Comparison of ENCODE assay signal across 18 cellular contexts in genomic region chr11:76510060-76511047, GRCh38.
DNase-seq lines count a peak whose midpoint lies in the region; ATAC-seq and TF ChIP-seq lines count a peak whose summit lies in the region.
"Had no signal": no experiment of that assay in that cellular context is flagged by ENCODE, and none has a peak within 500 bp of the region (broad histone marks: within the 10 kb centered on the region; RNA-seq: fewer than 3 reads in every experiment).

No MANE protein-coding gene starts in this region.

- peaks cover 12% of the 10 kb centered on the region for H3K4me1 Mint-ChIP-seq in activated naive CD4-positive, alpha-beta T cell treated with anti-CD3 and anti-CD28 coated beads, Interleukin-2, amount 50 U/mL, for 24 hours

- DNase-seq in activated naive CD4-positive, alpha-beta T cell treated with anti-CD3 and anti-CD28 coated beads, Interleukin-2, amount 50 U/mL, for 16 hours, result no peak
- DNase-seq in body of pancreas (no peak), RWPE1 (ENCODE audit: low spot score) (no peak), NCI-H345 (lab: John Stamatoyannopoulos, UW) (no peak), DMS 273 (lab: John Stamatoyannopoulos, UW; ENCODE audit: unreplicated experiment) (no peak), GM19240 (ENCODE audit: insufficient read length, low spot score) (no peak)
- DNase-seq: 8988T, aorta, heart left ventricle, KG1, NCI-H1694, NCI-H526, spleen had no signal

- no peak for TF ChIP-seq POLR2A in body of pancreas (IDR thresholded peaks at IDR 0.05)

- H3K36me3 Mint-ChIP-seq in activated naive CD4-positive, alpha-beta T cell treated with anti-CD3 and anti-CD28 coated beads, Interleukin-2, amount 50 U/mL, for 24 hours, result peaks cover 11% of the 10 kb centered on the region

- H3K27ac ChIP-seq in body of pancreas, result peak overlapping the region in 2 of 4 donors; percentile 56 to 60
- H3K27ac ChIP-seq in iPS-20b (ENCODE audit: low read length), result no peak overlapping the region
- H3K27ac ChIP-seq in RWPE1, result no peak overlapping the region
- H3K27ac ChIP-seq: heart left ventricle, neutrophil, spleen had no signal

- 56 to 64% methylated on average over 5 of the region's 5 CpGs for WGBS in body of pancreas, 2 donors

- no peak overlapping the region for H3K4me3 ChIP-seq in body of pancreas
- H3K4me3 ChIP-seq in iPS-20b (ENCODE audit: low read length), result peak overlapping the region; percentile 50; the same call in 1 of the 2 replicates
- H3K4me3 ChIP-seq: heart left ventricle, lung, spleen had no signal

- peak overlapping the region; percentile 23 for H3K27ac Mint-ChIP-seq in activated naive CD4-positive, alpha-beta T cell treated with anti-CD3 and anti-CD28 coated beads, Interleukin-2, amount 50 U/mL, for 24 hours
- H3K27ac Mint-ChIP-seq: activated T-helper 1 cell treated with anti-CD3 and anti-CD28 coated beads, Interleukin-12 subunit alpha, Interleukin-12 subunit beta, Interleukin-2, Interleukin-4 antibody, amounts not matched to agents 30 ng/mL and 10 ng/mL and 1 ng/mL, durations not matched to agents 14 hours and 24 hours and 36 hours had no signal

- no peak for TF ChIP-seq CTCF in body of pancreas (IDR thresholded peaks at IDR 0.05)
- no peak for TF ChIP-seq CTCF in RWPE1 (conservative IDR thresholded peaks at IDR 0.05; ENCODE audit: low read depth)

- H3K27me3 ChIP-seq in body of pancreas (no peaks in the 10 kb centered on the region), iPS-20b (ENCODE audit: insufficient read depth, low read length) (no peaks in the 10 kb centered on the region)
- H3K27me3 ChIP-seq: heart left ventricle, neutrophil, spleen had no signal

- CTCF ChIA-PET in RWPE1 (lab: Yijun Ruan, JAX), result interaction anchor here (0.6 kb wide), 1 partner anchor 52 kb away, joined by 3 read pairs; no protein-coding TSS in a partner anchor

- no peaks in the 10 kb centered on the region for H3K9me3 Mint-ChIP-seq in activated naive CD4-positive, alpha-beta T cell treated with anti-CD3 and anti-CD28 coated beads, Interleukin-2, amount 50 U/mL, for 24 hours
- H3K9me3 Mint-ChIP-seq: activated T-helper 1 cell treated with anti-CD3 and anti-CD28 coated beads, Interleukin-12 subunit alpha, Interleukin-12 subunit beta, Interleukin-2, Interleukin-4 antibody, amounts not matched to agents 30 ng/mL and 10 ng/mL and 1 ng/mL, durations not matched to agents 14 hours and 24 hours and 36 hours had no signal

- POLR2A ChIA-PET in RWPE1 (lab: Yijun Ruan, JAX; ENCODE audit: low non-redundant PET), result no interaction called here

- H3K4me3 Mint-ChIP-seq in activated naive CD4-positive, alpha-beta T cell treated with anti-CD3 and anti-CD28 coated beads, Interleukin-2, amount 50 U/mL, for 24 hours, result no peak overlapping the region
- H3K4me3 Mint-ChIP-seq: activated T-helper 1 cell treated with anti-CD3 and anti-CD28 coated beads, Interleukin-12 subunit alpha, Interleukin-12 subunit beta, Interleukin-2, Interleukin-4 antibody, amounts not matched to agents 30 ng/mL and 10 ng/mL and 1 ng/mL, durations not matched to agents 14 hours and 24 hours and 36 hours had no signal

- H3K9me3 ChIP-seq in body of pancreas (no peaks in the 10 kb centered on the region), iPS-20b (ENCODE audit: insufficient read depth, low read depth, low read length) (no peaks in the 10 kb centered on the region)
- H3K9me3 ChIP-seq: heart left ventricle, neutrophil, spleen had no signal

- no peaks in the 10 kb centered on the region for H3K36me3 ChIP-seq in body of pancreas (replicated peaks in 1 of 2; ENCODE audit: insufficient read depth in 1 of 2, low read depth in 2 of 2)
- H3K36me3 ChIP-seq in iPS-20b (ENCODE audit: insufficient read depth, low read depth, low read length), result peaks cover 18% of the 10 kb centered on the region; the same call in 1 of the 2 replicates

- intact Hi-C loops in body of pancreas (cut with DNase I), result loop anchor here (10.0 kb wide), 1 partner anchor 306 kb away; the partner anchor contains the start of gene WNT11

- peaks cover 24% of the 10 kb centered on the region for H3K4me1 ChIP-seq in body of pancreas
- peaks cover 12% of the 10 kb centered on the region; the same call in 1 of the 2 replicates for H3K4me1 ChIP-seq in iPS-20b (ENCODE audit: insufficient read depth, low read length)

- peak; percentile 38 for ATAC-seq in body of pancreas
- ATAC-seq: heart left ventricle had no signal

- H3K27me3 Mint-ChIP-seq in activated naive CD4-positive, alpha-beta T cell treated with anti-CD3 and anti-CD28 coated beads, Interleukin-2, amount 50 U/mL, for 24 hours, result no peaks in the 10 kb centered on the region

- no peak overlapping the region for H3K9ac ChIP-seq in iPS-20b (ENCODE audit: low read depth, low read length)
